In the genomic region with DNA sequence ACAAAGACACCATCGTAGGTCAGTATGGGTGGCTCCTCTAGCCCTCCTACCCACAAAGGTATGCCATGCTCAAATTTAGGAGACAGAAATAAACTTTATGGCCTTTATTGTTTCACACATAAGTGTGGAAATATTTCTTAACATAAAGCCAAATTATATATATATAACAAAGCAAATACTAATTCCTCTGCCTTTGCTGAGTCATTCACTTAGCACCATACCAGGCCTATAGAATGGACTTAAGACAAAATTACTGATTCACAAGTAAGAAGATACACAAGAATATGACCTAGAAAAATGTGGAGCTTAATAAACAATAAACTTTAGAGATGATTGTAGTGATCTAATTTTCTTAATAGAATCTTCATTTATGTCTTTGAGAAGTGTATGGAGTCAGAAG, we compare ENCODE assay signal across 19 cellular contexts. TPM values are rescaled to one million over a fixed set of nuclear protein-coding genes. Genes with fewer than 3 reads are reported as not detected.
"Had no signal": no experiment of that assay in that cellular context is flagged by ENCODE, and none has a peak within 500 bp of the region (broad histone marks: within the 10 kb centered on the region; RNA-seq: fewer than 3 reads in every experiment).

No MANE protein-coding gene starts in this region.

- H3K9me3 ChIP-seq: gastroesophageal sphincter, heart left ventricle, pancreas had no signal

- H3K36me3 ChIP-seq: gastroesophageal sphincter, heart left ventricle, pancreas had no signal

- ATAC-seq: activated CD8-positive, alpha-beta memory T cell treated with anti-CD3 and anti-CD28 coated beads, Interleukin-2, amount 10 ng/mL, durations not matched to agents 7 days and 5 days; gastroesophageal sphincter; heart left ventricle; left ventricle myocardium superior; naive thymus-derived CD4-positive, alpha-beta T cell; pancreas; sciatic nerve; stimulated activated naive B cell treated with anti-CD40 and anti-IgM and Interleukin-4, amounts not matched to agents 10 μg/mL and 1 μg/mL and 100 μg/mL, for 72 hours had no signal

- H3K4me3 Mint-ChIP-seq: activated CD4-positive, alpha-beta memory T cell treated with anti-CD3 and anti-CD28 coated beads, Interleukin-2, amount 10 ng/mL, durations not matched to agents 7 days and 5 days; activated CD8-positive, alpha-beta memory T cell treated with anti-CD3 and anti-CD28 coated beads, Interleukin-2, amount 10 ng/mL, durations not matched to agents 7 days and 5 days; activated naive CD8-positive, alpha-beta T cell; naive thymus-derived CD4-positive, alpha-beta T cell; stimulated activated naive B cell treated with anti-CD40 and anti-IgM and Interleukin-4, amounts not matched to agents 10 μg/mL and 1 μg/mL and 100 μg/mL, for 72 hours had no signal

- DNase-seq: activated CD4-positive, alpha-beta memory T cell treated with anti-CD3 and anti-CD28 coated beads, Interleukin-2, amount 10 ng/mL, durations not matched to agents 7 days and 5 days; activated CD4-positive, alpha-beta T cell treated with anti-CD3 and anti-CD28 coated beads for 48 hours; activated CD4-positive, CD25-positive, alpha-beta regulatory T cell; activated CD8-positive, alpha-beta memory T cell treated with anti-CD3 and anti-CD28 coated beads, Interleukin-2, amount 10 ng/mL, durations not matched to agents 7 days and 5 days; heart left ventricle; kidney glomerular epithelial cell; left ventricle myocardium superior; mesenchymal stem cell; naive thymus-derived CD4-positive, alpha-beta T cell; pancreas; stimulated activated naive B cell treated with anti-CD40 and anti-IgM and Interleukin-4, amounts not matched to agents 10 μg/mL and 1 μg/mL and 100 μg/mL, for 72 hours; T-helper 1 cell; T-helper 9 cell had no signal

- H3K27ac Mint-ChIP-seq: activated CD4-positive, alpha-beta memory T cell treated with anti-CD3 and anti-CD28 coated beads, Interleukin-2, amount 10 ng/mL, durations not matched to agents 7 days and 5 days; activated CD8-positive, alpha-beta memory T cell treated with anti-CD3 and anti-CD28 coated beads, Interleukin-2, amount 10 ng/mL, durations not matched to agents 7 days and 5 days; activated naive CD8-positive, alpha-beta T cell; naive thymus-derived CD4-positive, alpha-beta T cell; stimulated activated naive B cell treated with anti-CD40 and anti-IgM and Interleukin-4, amounts not matched to agents 10 μg/mL and 1 μg/mL and 100 μg/mL, for 72 hours had no signal

- H3K36me3 Mint-ChIP-seq: activated CD8-positive, alpha-beta memory T cell treated with anti-CD3 and anti-CD28 coated beads, Interleukin-2, amount 10 ng/mL, durations not matched to agents 7 days and 5 days; activated naive CD8-positive, alpha-beta T cell; naive thymus-derived CD4-positive, alpha-beta T cell; stimulated activated naive B cell treated with anti-CD40 and anti-IgM and Interleukin-4, amounts not matched to agents 10 μg/mL and 1 μg/mL and 100 μg/mL, for 72 hours had no signal

- H3K27ac ChIP-seq: gastroesophageal sphincter, heart left ventricle, pancreas had no signal

- H3K27me3 ChIP-seq: gastroesophageal sphincter, heart left ventricle, pancreas had no signal

- H3K4me3 ChIP-seq: gastroesophageal sphincter, heart left ventricle, pancreas had no signal

- FAIRE-seq: colon, endometrium, pancreas, urothelium cell line had no signal

- H3K4me1 Mint-ChIP-seq: activated CD4-positive, alpha-beta memory T cell treated with anti-CD3 and anti-CD28 coated beads, Interleukin-2, amount 10 ng/mL, durations not matched to agents 7 days and 5 days; activated CD8-positive, alpha-beta memory T cell treated with anti-CD3 and anti-CD28 coated beads, Interleukin-2, amount 10 ng/mL, durations not matched to agents 7 days and 5 days; naive thymus-derived CD4-positive, alpha-beta T cell had no signal

- H3K9me3 Mint-ChIP-seq: activated CD4-positive, alpha-beta memory T cell treated with anti-CD3 and anti-CD28 coated beads, Interleukin-2, amount 10 ng/mL, durations not matched to agents 7 days and 5 days; naive thymus-derived CD4-positive, alpha-beta T cell; stimulated activated naive B cell treated with anti-CD40 and anti-IgM and Interleukin-4, amounts not matched to agents 10 μg/mL and 1 μg/mL and 100 μg/mL, for 72 hours had no signal

RNA-seq across cellular contexts. Expression of gene FRK, which starts 5.2 kb away (rescaled TPM):
- polyA plus RNA-seq: naive thymus-derived CD4-positive, alpha-beta T cell had no signal
